ENCODE assay signal across 9 cellular contexts in genomic region chr16:3503513-3503912, GRCh38. TPM values are rescaled to one million over a fixed set of nuclear protein-coding genes. Genes with fewer than 3 reads are reported as not detected.
DNase-seq lines count a peak whose midpoint lies in the region; ATAC-seq and TF ChIP-seq lines count a peak whose summit lies in the region.
"Had no signal": no experiment of that assay in that cellular context is flagged by ENCODE, and none has a peak within 500 bp of the region (broad histone marks: within the 10 kb centered on the region; RNA-seq: fewer than 3 reads in every experiment).

No MANE protein-coding gene starts in this region.

- H3K27me3 Mint-ChIP-seq in activated T-cell treated with anti-CD3 and anti-CD28 coated beads, Interleukin-2, amount 50 U/mL, for 72 hours (ENCODE audit: low read depth) = no peaks in the 10 kb centered on the region
- H3K27me3 Mint-ChIP-seq in mesothelial cell of epicardium (ENCODE audit: low read depth) = no peaks in the 10 kb centered on the region

- DNase-seq in T-helper 1 cell (peak in 3 of 5 donors; percentile 21 to 91 (median 28)), mesothelial cell of epicardium (ENCODE audit: low spot score in 2 of 2, unreplicated experiment in 2 of 2) (no peak), suprapubic skin (ENCODE audit: low spot score in 2 of 2) (peak in 1 of 2 donors; percentile 48), medulla oblongata (ENCODE audit: extremely low spot score) (no peak), glomerular visceral epithelial cell (ENCODE audit: extremely low spot score) (no peak)
- peak; percentile 59 to 68 for DNase-seq in activated T-cell treated with anti-CD3 and anti-CD28 coated beads, Interleukin-2, amount 50 U/mL, for 72 hours
- DNase-seq: NCI-H510A treated with DMSO at 0.1 percent for 48 hours had no signal

- WGBS in suprapubic skin = 68% methylated on average over 6 of the region's 6 CpGs

- ATAC-seq in activated T-cell treated with anti-CD3 and anti-CD28 coated beads, Interleukin-2, amount 50 U/mL, for 72 hours (replicated peaks in 1 of 2) = peak; percentile 54 to 56
- no peak for ATAC-seq in HG02870 (IDR thresholded peaks at IDR 0.05; ENCODE audit: unreplicated experiment)

- peaks cover 72% of the 10 kb centered on the region for H3K4me1 Mint-ChIP-seq in activated T-cell treated with anti-CD3 and anti-CD28 coated beads, Interleukin-2, amount 50 U/mL, for 72 hours (ENCODE audit: low read depth)
- H3K4me1 Mint-ChIP-seq in mesothelial cell of epicardium = peaks cover 20% of the 10 kb centered on the region

- H3K9me3 ChIP-seq in suprapubic skin = no peaks in the 10 kb centered on the region

- no peaks in the 10 kb centered on the region for H3K9me3 Mint-ChIP-seq in activated T-cell treated with anti-CD3 and anti-CD28 coated beads, Interleukin-2, amount 50 U/mL, for 72 hours
- H3K9me3 Mint-ChIP-seq in mesothelial cell of epicardium = no peaks in the 10 kb centered on the region

- H3K27me3 ChIP-seq in suprapubic skin = no peaks in the 10 kb centered on the region

- H3K4me3 ChIP-seq in suprapubic skin = no peak overlapping the region

- H3K27ac Mint-ChIP-seq in activated T-cell treated with anti-CD3 and anti-CD28 coated beads, Interleukin-2, amount 50 U/mL, for 72 hours = peak overlapping the region; percentile 83
- peak overlapping the region; percentile 30 for H3K27ac Mint-ChIP-seq in mesothelial cell of epicardium

- peak overlapping the region; percentile 11 for H3K27ac ChIP-seq in suprapubic skin

- TF ChIP-seq CTCF in mesothelial cell of epicardium (IDR thresholded peaks at IDR 0.05; ENCODE audit: unreplicated experiment) (no peak), suprapubic skin (IDR thresholded peaks at IDR 0.05) (no peak)

- H3K36me3 Mint-ChIP-seq in activated T-cell treated with anti-CD3 and anti-CD28 coated beads, Interleukin-2, amount 50 U/mL, for 72 hours (ENCODE audit: insufficient read depth in 2 of 2) = peaks cover 7 to 8% of the 10 kb centered on the region in 2 donors
- peaks cover 22% of the 10 kb centered on the region for H3K36me3 Mint-ChIP-seq in mesothelial cell of epicardium

- H3K4me1 ChIP-seq in suprapubic skin = peaks cover 27% of the 10 kb centered on the region

- no peak for TF ChIP-seq EP300 in suprapubic skin (IDR thresholded peaks at IDR 0.05)

- peak overlapping the region; percentile 88 to 94 for H3K4me3 Mint-ChIP-seq in activated T-cell treated with anti-CD3 and anti-CD28 coated beads, Interleukin-2, amount 50 U/mL, for 72 hours
- no peak overlapping the region for H3K4me3 Mint-ChIP-seq in mesothelial cell of epicardium

- no peak for TF ChIP-seq POLR2A in suprapubic skin (IDR thresholded peaks at IDR 0.05)

- H3K36me3 ChIP-seq in suprapubic skin = peaks cover 23% of the 10 kb centered on the region

RNA-seq across cellular contexts. Expression of gene CLUAP1, which starts 2.7 kb away (rescaled TPM):
- 10 to 100 TPM; 16.8 to 18.2 TPM for total RNA-seq in activated T-cell treated with anti-CD3 and anti-CD28 coated beads, Interleukin-2, amount 50 U/mL, for 72 hours
- total RNA-seq in mesothelial cell of epicardium (30.1 to 36.4 TPM (median 36.0 TPM) in 3 replicates), suprapubic skin (10 to 100 TPM in 1 of 4 donors, 1 to 10 TPM in 3; 4.9 to 12.6 (median 6.6) TPM)

RNA-seq across cellular contexts. Expression of gene C16orf90, which starts 8.2 kb away (rescaled TPM):
- not detected for total RNA-seq in activated T-cell treated with anti-CD3 and anti-CD28 coated beads, Interleukin-2, amount 50 U/mL, for 72 hours
- total RNA-seq in mesothelial cell of epicardium (not detected in 3 replicates), suprapubic skin (not detected)
- total RNA-seq: cerebellum had no signal

Comparison
In these comparisons a context has a peak if more than half of its experiments do, and no peak if none do; other contexts are left out.
1. DNase-seq: peak in T-helper 1 cell (3 of 5) and activated T-cell treated with anti-CD3 and anti-CD28 coated beads, Interleukin-2, amount 50 U/mL, for 72 hours (2 of 2); none in mesothelial cell of epicardium (0 of 2), medulla oblongata (single experiment) and glomerular visceral epithelial cell (single experiment).